Comparison of ENCODE assay signal across 1 cellular context in genomic region chr1:55277377-55278130, GRCh38.
A peak's percentile ranks its signal among the peaks of the same experiment; 100 is the strongest.
TF ChIP-seq lines count a peak whose summit lies in the region.

No MANE protein-coding gene starts in this region.

TF ChIP-seq in K562, 482 proteins besides CTCF, POLR2A, EP300 and RAD21 (continued from another document and continues in another):
- TF ChIP-seq NONO (IDR thresholded peaks at IDR 0.05; ENCODE audit: low read depth in 2 of 2, low read length in 1 of 2) (no peak), USF1 (CRISPR knock-in tag; IDR thresholded peaks at IDR 0.05) (no peak), POLR3A (IDR thresholded peaks at IDR 0.05; ENCODE audit: borderline replicate concordance, extremely low read depth, insufficient read depth, insufficient read length) (no peak), CBX5 (IDR thresholded peaks at IDR 0.05; ENCODE audit: borderline replicate concordance, low read depth) (no peak), RBM34 (IDR thresholded peaks at IDR 0.05; ENCODE audit: borderline replicate concordance, insufficient read depth, low read length) (no peak), ZNF146 (CRISPR knock-in tag; IDR thresholded peaks at IDR 0.05; ENCODE audit: unreplicated experiment) (no peak), HNRNPK (IDR thresholded peaks at IDR 0.05; ENCODE audit: low read depth, low read length, poor library complexity, severe bottlenecking) (no peak), ZNF695 (CRISPR knock-in tag; IDR thresholded peaks at IDR 0.05) (no peak), PHTF2 (CRISPR knock-in tag; IDR thresholded peaks at IDR 0.05) (no peak), ZNF592 (IDR thresholded peaks at IDR 0.05) (peak; percentile 33; the same call in 1 of the 2 replicates), BDP1 (IDR thresholded peaks at IDR 0.05; ENCODE audit: insufficient read depth, insufficient read length) (no peak), CBX8 (IDR thresholded peaks at IDR 0.05; ENCODE audit: borderline replicate concordance, extremely low read depth, low read depth, low read length, poor library complexity, severe bottlenecking) (no peak), ELF2 (CRISPR knock-in tag; IDR thresholded peaks at IDR 0.05) (no peak), NR2C1 (IDR thresholded peaks at IDR 0.05) (no peak), NR2C1 (tag; IDR thresholded peaks at IDR 0.05) (no peak), CHD4 (IDR thresholded peaks at IDR 0.05; ENCODE audit: insufficient read depth, insufficient replicate concordance, low read depth, low read length, poor library complexity, severe bottlenecking) (no peak), ETV5 (CRISPR knock-in tag; IDR thresholded peaks at IDR 0.05; ENCODE audit: low read depth) (no peak), RAD51 (IDR thresholded peaks at IDR 0.05; ENCODE audit: borderline replicate concordance, low read depth) (no peak), ZNF584 (CRISPR knock-in tag; IDR thresholded peaks at IDR 0.05; ENCODE audit: low read depth) (no peak), MAZ (CRISPR knock-in tag; conservative IDR thresholded peaks at IDR 0.05 in 1 of 2, IDR thresholded peaks at IDR 0.05 in 1 of 2) (no peak), ZBTB1 (CRISPR knock-in tag; IDR thresholded peaks at IDR 0.05; ENCODE audit: borderline replicate concordance, low read depth) (no peak), ZNF764 (CRISPR knock-in tag; IDR thresholded peaks at IDR 0.05; ENCODE audit: low read depth) (no peak), NFIC (IDR thresholded peaks at IDR 0.05) (no peak), ZBTB7A (IDR thresholded peaks at IDR 0.05; ENCODE audit: borderline replicate concordance, control insufficient read depth, low read depth, low read length) (peak; percentile 65; the same call in 1 of the 2 replicates), E2F1 (CRISPR knock-in tag; IDR thresholded peaks at IDR 0.05) (no peak), ZFP91 (CRISPR knock-in tag; IDR thresholded peaks at IDR 0.05) (no peak), CC2D1A (IDR thresholded peaks at IDR 0.05) (peak; percentile 56; the same call in 1 of the 2 replicates)
- TF ChIP-seq, protein P1, sequence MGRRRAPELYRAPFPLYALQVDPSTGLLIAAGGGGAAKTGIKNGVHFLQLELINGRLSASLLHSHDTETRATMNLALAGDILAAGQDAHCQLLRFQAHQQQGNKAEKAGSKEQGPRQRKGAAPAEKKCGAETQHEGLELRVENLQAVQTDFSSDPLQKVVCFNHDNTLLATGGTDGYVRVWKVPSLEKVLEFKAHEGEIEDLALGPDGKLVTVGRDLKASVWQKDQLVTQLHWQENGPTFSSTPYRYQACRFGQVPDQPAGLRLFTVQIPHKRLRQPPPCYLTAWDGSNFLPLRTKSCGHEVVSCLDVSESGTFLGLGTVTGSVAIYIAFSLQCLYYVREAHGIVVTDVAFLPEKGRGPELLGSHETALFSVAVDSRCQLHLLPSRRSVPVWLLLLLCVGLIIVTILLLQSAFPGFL (CRISPR knock-in tag; IDR thresholded peaks at IDR 0.05), result peak; percentile 87; the same call in 1 of the 2 replicates
- TF ChIP-seq, protein P2, sequence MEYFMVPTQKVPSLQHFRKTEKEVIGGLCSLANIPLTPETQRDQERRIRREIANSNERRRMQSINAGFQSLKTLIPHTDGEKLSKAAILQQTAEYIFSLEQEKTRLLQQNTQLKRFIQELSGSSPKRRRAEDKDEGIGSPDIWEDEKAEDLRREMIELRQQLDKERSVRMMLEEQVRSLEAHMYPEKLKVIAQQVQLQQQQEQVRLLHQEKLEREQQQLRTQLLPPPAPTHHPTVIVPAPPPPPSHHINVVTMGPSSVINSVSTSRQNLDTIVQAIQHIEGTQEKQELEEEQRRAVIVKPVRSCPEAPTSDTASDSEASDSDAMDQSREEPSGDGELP (CRISPR knock-in tag; IDR thresholded peaks at IDR 0.05; ENCODE audit: borderline replicate concordance), result peak; percentile 74
- TF ChIP-seq, protein P3, sequence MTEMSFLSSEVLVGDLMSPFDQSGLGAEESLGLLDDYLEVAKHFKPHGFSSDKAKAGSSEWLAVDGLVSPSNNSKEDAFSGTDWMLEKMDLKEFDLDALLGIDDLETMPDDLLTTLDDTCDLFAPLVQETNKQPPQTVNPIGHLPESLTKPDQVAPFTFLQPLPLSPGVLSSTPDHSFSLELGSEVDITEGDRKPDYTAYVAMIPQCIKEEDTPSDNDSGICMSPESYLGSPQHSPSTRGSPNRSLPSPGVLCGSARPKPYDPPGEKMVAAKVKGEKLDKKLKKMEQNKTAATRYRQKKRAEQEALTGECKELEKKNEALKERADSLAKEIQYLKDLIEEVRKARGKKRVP (CRISPR knock-in tag; IDR thresholded peaks at IDR 0.05), result no peak
- TF ChIP-seq, protein P4, sequence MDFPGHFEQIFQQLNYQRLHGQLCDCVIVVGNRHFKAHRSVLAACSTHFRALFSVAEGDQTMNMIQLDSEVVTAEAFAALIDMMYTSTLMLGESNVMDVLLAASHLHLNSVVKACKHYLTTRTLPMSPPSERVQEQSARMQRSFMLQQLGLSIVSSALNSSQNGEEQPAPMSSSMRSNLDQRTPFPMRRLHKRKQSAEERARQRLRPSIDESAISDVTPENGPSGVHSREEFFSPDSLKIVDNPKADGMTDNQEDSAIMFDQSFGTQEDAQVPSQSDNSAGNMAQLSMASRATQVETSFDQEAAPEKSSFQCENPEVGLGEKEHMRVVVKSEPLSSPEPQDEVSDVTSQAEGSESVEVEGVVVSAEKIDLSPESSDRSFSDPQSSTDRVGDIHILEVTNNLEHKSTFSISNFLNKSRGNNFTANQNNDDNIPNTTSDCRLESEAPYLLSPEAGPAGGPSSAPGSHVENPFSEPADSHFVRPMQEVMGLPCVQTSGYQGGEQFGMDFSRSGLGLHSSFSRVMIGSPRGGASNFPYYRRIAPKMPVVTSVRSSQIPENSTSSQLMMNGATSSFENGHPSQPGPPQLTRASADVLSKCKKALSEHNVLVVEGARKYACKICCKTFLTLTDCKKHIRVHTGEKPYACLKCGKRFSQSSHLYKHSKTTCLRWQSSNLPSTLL (IDR thresholded peaks at IDR 0.05), result no peak
- TF ChIP-seq, protein P5, sequence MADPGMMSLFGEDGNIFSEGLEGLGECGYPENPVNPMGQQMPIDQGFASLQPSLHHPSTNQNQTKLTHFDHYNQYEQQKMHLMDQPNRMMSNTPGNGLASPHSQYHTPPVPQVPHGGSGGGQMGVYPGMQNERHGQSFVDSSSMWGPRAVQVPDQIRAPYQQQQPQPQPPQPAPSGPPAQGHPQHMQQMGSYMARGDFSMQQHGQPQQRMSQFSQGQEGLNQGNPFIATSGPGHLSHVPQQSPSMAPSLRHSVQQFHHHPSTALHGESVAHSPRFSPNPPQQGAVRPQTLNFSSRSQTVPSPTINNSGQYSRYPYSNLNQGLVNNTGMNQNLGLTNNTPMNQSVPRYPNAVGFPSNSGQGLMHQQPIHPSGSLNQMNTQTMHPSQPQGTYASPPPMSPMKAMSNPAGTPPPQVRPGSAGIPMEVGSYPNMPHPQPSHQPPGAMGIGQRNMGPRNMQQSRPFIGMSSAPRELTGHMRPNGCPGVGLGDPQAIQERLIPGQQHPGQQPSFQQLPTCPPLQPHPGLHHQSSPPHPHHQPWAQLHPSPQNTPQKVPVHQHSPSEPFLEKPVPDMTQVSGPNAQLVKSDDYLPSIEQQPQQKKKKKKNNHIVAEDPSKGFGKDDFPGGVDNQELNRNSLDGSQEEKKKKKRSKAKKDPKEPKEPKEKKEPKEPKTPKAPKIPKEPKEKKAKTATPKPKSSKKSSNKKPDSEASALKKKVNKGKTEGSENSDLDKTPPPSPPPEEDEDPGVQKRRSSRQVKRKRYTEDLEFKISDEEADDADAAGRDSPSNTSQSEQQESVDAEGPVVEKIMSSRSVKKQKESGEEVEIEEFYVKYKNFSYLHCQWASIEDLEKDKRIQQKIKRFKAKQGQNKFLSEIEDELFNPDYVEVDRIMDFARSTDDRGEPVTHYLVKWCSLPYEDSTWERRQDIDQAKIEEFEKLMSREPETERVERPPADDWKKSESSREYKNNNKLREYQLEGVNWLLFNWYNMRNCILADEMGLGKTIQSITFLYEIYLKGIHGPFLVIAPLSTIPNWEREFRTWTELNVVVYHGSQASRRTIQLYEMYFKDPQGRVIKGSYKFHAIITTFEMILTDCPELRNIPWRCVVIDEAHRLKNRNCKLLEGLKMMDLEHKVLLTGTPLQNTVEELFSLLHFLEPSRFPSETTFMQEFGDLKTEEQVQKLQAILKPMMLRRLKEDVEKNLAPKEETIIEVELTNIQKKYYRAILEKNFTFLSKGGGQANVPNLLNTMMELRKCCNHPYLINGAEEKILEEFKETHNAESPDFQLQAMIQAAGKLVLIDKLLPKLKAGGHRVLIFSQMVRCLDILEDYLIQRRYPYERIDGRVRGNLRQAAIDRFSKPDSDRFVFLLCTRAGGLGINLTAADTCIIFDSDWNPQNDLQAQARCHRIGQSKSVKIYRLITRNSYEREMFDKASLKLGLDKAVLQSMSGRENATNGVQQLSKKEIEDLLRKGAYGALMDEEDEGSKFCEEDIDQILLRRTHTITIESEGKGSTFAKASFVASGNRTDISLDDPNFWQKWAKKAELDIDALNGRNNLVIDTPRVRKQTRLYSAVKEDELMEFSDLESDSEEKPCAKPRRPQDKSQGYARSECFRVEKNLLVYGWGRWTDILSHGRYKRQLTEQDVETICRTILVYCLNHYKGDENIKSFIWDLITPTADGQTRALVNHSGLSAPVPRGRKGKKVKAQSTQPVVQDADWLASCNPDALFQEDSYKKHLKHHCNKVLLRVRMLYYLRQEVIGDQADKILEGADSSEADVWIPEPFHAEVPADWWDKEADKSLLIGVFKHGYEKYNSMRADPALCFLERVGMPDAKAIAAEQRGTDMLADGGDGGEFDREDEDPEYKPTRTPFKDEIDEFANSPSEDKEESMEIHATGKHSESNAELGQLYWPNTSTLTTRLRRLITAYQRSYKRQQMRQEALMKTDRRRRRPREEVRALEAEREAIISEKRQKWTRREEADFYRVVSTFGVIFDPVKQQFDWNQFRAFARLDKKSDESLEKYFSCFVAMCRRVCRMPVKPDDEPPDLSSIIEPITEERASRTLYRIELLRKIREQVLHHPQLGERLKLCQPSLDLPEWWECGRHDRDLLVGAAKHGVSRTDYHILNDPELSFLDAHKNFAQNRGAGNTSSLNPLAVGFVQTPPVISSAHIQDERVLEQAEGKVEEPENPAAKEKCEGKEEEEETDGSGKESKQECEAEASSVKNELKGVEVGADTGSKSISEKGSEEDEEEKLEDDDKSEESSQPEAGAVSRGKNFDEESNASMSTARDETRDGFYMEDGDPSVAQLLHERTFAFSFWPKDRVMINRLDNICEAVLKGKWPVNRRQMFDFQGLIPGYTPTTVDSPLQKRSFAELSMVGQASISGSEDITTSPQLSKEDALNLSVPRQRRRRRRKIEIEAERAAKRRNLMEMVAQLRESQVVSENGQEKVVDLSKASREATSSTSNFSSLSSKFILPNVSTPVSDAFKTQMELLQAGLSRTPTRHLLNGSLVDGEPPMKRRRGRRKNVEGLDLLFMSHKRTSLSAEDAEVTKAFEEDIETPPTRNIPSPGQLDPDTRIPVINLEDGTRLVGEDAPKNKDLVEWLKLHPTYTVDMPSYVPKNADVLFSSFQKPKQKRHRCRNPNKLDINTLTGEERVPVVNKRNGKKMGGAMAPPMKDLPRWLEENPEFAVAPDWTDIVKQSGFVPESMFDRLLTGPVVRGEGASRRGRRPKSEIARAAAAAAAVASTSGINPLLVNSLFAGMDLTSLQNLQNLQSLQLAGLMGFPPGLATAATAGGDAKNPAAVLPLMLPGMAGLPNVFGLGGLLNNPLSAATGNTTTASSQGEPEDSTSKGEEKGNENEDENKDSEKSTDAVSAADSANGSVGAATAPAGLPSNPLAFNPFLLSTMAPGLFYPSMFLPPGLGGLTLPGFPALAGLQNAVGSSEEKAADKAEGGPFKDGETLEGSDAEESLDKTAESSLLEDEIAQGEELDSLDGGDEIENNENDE (IDR thresholded peaks at IDR 0.05; ENCODE audit: low read depth, low read length), result no peak
